Comparison of ENCODE assay signal across 8 cellular contexts in the genomic region with DNA sequence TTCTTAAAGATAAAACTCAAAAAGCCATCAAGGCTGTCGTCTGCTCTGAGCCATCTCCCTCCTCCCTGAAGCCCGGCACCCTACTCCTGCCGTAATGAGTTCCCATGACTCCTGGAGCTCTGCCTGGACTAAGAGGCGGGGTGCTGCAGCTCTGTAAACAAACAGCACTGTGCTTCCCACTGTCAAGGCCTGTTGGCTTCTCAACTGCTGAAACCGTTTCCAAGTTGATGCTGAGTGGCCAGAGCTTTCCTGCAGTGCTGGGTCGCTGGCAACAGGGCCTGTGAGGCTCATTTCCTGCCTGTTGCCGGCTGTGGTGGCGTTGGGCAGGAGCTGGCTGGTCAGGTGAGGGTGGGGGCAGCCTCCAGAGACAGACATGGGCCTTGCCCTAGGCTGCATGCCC. TPM values are rescaled to one million over a fixed set of nuclear protein-coding genes. Genes with fewer than 3 reads are reported as not detected.
DNase-seq lines count a peak whose midpoint lies in the region; ATAC-seq, FAIRE-seq and TF ChIP-seq lines count a peak whose summit lies in the region.

No MANE protein-coding gene starts in this region.

- H3K9me3 ChIP-seq in body of pancreas (no peaks in the 10 kb centered on the region), HepG2 (ENCODE audit: low read length) (no peaks in the 10 kb centered on the region), transverse colon (no peaks in the 10 kb centered on the region)

- intact Hi-C loops in body of pancreas (cut with DNase I) (loop anchor here (10.0 kb wide), 1 partner anchor 100 kb away; no protein-coding TSS in a partner anchor), HepG2 (cut with micrococcal nuclease; ENCODE audit: unreplicated experiment) (loop anchor here (5.0 kb wide), 2 partner anchors 43 to 213 kb away; no protein-coding TSS in a partner anchor), transverse colon (cut with DNase I; ENCODE audit: low total_unique reads) (loop anchor here (10.0 kb wide), 1 partner anchor 50 kb away; no protein-coding TSS in a partner anchor)

- no peaks in the 10 kb centered on the region for H3K27me3 Mint-ChIP-seq in T-helper 2 cell treated with Interferon-gamma antibody and Interleukin-4, amounts not matched to agents 5 μg/mL and 100 μg/mL, for 36 hours (ENCODE audit: low read depth)
- no peaks in the 10 kb centered on the region for H3K27me3 Mint-ChIP-seq in T-cell

- BruUV-seq in HepG2 (replicated peaks; lab: Mats Ljungman, UMichigan), result no TSS peak

- in situ Hi-C loops in HepG2 (cut with HindIII; ENCODE audit: extremely low pct_ligation_motif_present, low pct_unique_long_range_greater_than_20kb) (no loop called here), transverse colon (cut with MboI; ENCODE audit: low pct_ligation_motif_present in 1 of 4, low pct_unique_long_range_greater_than_20kb in 1 of 4, low sequenced_read_pairs in 3 of 4) (loop anchor here (25.0 kb wide), 3 partner anchors 123 to 398 kb away; a partner anchor contains a TSS)

- DNase-seq in T-helper 2 cell treated with Interferon-gamma antibody and Interleukin-4, amounts not matched to agents 5 μg/mL and 100 μg/mL, for 36 hours (ENCODE audit: low spot score), result no peak
- DNase-seq in T-helper 2 cell, result no peak
- DNase-seq in body of pancreas, result peak; percentile 73 to 92 (median 88)
- DNase-seq in HepG2 (ENCODE audit: low spot score), result peak; percentile 80
- DNase-seq in transverse colon, result peak; percentile 79
- DNase-seq in NCI-H748 treated with DMSO at 0.1 percent for 48 hours (lab: John Stamatoyannopoulos, UW), result no peak
- DNase-seq in T-cell, result no peak
- no peak for DNase-seq in erythroblast (lab: John Stamatoyannopoulos, UW)

- no peak for TF ChIP-seq EP300 in HepG2 (IDR thresholded peaks at IDR 0.05; ENCODE audit: low read depth in 2 of 2, low read length in 2 of 2)
- no peak for TF ChIP-seq EP300 in HepG2 (CRISPR knock-in tag; IDR thresholded peaks at IDR 0.05; ENCODE audit: borderline replicate concordance)
- no peak for TF ChIP-seq EP300 in transverse colon (IDR thresholded peaks at IDR 0.05; ENCODE audit: low read depth)

- CTCF ChIA-PET in HepG2 (lab: Yijun Ruan, JAX; ENCODE audit: low intra/inter-chr PET ratio, low total read pairs) (no interaction called here), T-cell (lab: Charles Lee) (no interaction called here)

- peaks cover 16% of the 10 kb centered on the region for H3K79me2 ChIP-seq in HepG2 (ENCODE audit: insufficient read depth, low read length)

- ATAC-seq in body of pancreas, result peak; percentile 62
- peak; percentile 49 for ATAC-seq in HepG2
- ATAC-seq in T-cell (replicated peaks in 1 of 4), result no peak

- H3K4me3 ChIP-seq in body of pancreas (no peak overlapping the region), HepG2 (replicated peaks in 1 of 3; ENCODE audit: insufficient read depth in 1 of 3, low read depth in 2 of 3, low read length in 3 of 3) (no peak overlapping the region), transverse colon (no peak overlapping the region)

- H3K4me2 ChIP-seq in HepG2 (ENCODE audit: low read depth, low read length), result no peak overlapping the region

- H3K27ac ChIP-seq in body of pancreas (peak overlapping the region; percentile 71 to 89 (median 77)), HepG2 (ENCODE audit: extremely low read length, insufficient read depth, low read length) (peak overlapping the region; percentile 36), transverse colon (peak overlapping the region; percentile 78 to 94 (median 80))

- no peaks in the 10 kb centered on the region for H3K27me3 ChIP-seq in body of pancreas
- H3K27me3 ChIP-seq in HepG2 (ENCODE audit: control insufficient read depth in 1 of 2, insufficient read depth in 2 of 2, low read length in 2 of 2), result no peaks in the 10 kb centered on the region
- H3K27me3 ChIP-seq in transverse colon, result no peaks in the 10 kb centered on the region

- H3K36me3 ChIP-seq in body of pancreas (replicated peaks in 1 of 2; ENCODE audit: insufficient read depth in 1 of 2, low read depth in 2 of 2), result peaks cover 0 to 8% of the 10 kb centered on the region in 2 donors
- H3K36me3 ChIP-seq in HepG2 (replicated peaks in 1 of 2; ENCODE audit: control insufficient read depth in 1 of 2, insufficient read depth in 2 of 2, low read length in 2 of 2), result peaks cover 18 to 39% of the 10 kb centered on the region in 2 experiments
- H3K36me3 ChIP-seq in transverse colon, result peaks cover 0 to 6% (median 0%) of the 10 kb centered on the region in 4 donors

- TF ChIP-seq CTCF in body of pancreas (IDR thresholded peaks at IDR 0.05) (no peak), HepG2 (CRISPR knock-in tag; IDR thresholded peaks at IDR 0.05) (no peak), transverse colon (IDR thresholded peaks at IDR 0.05) (no peak)

- peaks cover 66% of the 10 kb centered on the region for H3K4me1 ChIP-seq in body of pancreas
- peaks cover 50% of the 10 kb centered on the region for H3K4me1 ChIP-seq in HepG2 (ENCODE audit: insufficient read depth, low read length)
- peaks cover 43 to 61% (median 50%) of the 10 kb centered on the region in 4 donors for H3K4me1 ChIP-seq in transverse colon

- H2AFZ ChIP-seq in HepG2 (ENCODE audit: low read length), result no peak overlapping the region

- POLR2A ChIA-PET in HepG2 (lab: Yijun Ruan, JAX), result interaction anchor here (1.0 to 1.4 kb wide), 2 partner anchors 107 to 124 kb away, joined by 3 read pairs; a partner anchor contains a TSS
- POLR2A ChIA-PET in T-cell (lab: Charles Lee), result no interaction called here

- TF ChIP-seq POLR2A in body of pancreas (IDR thresholded peaks at IDR 0.05) (peak in 2 of 3 donors; percentile 37 to 42), HepG2 (IDR thresholded peaks at IDR 0.05; ENCODE audit: insufficient read depth in 1 of 2, low read depth in 2 of 2, low read length in 2 of 2) (no peak), transverse colon (IDR thresholded peaks at IDR 0.05) (no peak), erythroblast (IDR thresholded peaks at IDR 0.05; ENCODE audit: low read length) (no peak)

- WGBS in body of pancreas, 2 donors, result 0 to 2% methylated on average over 1 to 8 of the region's 8 CpGs
- WGBS in HepG2 (ENCODE audit: low lambda C conversion rate), result 23% methylated on average over 4 of the region's 8 CpGs
- WGBS in transverse colon (ENCODE audit: low coverage in 1 of 2), 2 donors, result 16% methylated on average over 8 of the region's 8 CpGs; no CpG with 5 or more reads in 1 of the 2 donors

- H4K20me1 ChIP-seq in HepG2 (ENCODE audit: insufficient read depth, low read length), result peaks cover 24% of the 10 kb centered on the region; the same call in 1 of the 2 replicates

- no peak overlapping the region for H3K9ac ChIP-seq in HepG2 (ENCODE audit: insufficient read depth, low read depth, low read length)

- H3K4me1 Mint-ChIP-seq in T-helper 2 cell treated with Interferon-gamma antibody and Interleukin-4, amounts not matched to agents 5 μg/mL and 100 μg/mL, for 36 hours (ENCODE audit: low read depth), result peaks cover 11% of the 10 kb centered on the region
- H3K4me1 Mint-ChIP-seq in T-cell, result peaks cover 0 to 17% (median 2%) of the 10 kb centered on the region in 3 donors

- H3K4me3 Mint-ChIP-seq in T-helper 2 cell treated with Interferon-gamma antibody and Interleukin-4, amounts not matched to agents 5 μg/mL and 100 μg/mL, for 36 hours, result no peak overlapping the region
- H3K4me3 Mint-ChIP-seq in T-cell, result no peak overlapping the region

- no peaks in the 10 kb centered on the region for H3K9me3 Mint-ChIP-seq in T-helper 2 cell treated with Interferon-gamma antibody and Interleukin-4, amounts not matched to agents 5 μg/mL and 100 μg/mL, for 36 hours
- no peaks in the 10 kb centered on the region for H3K9me3 Mint-ChIP-seq in T-cell

- peak; percentile 81 for FAIRE-seq in HepG2 (lab: Jason Lieb, UNC)

- peaks cover 21% of the 10 kb centered on the region for H3K36me3 Mint-ChIP-seq in T-helper 2 cell treated with Interferon-gamma antibody and Interleukin-4, amounts not matched to agents 5 μg/mL and 100 μg/mL, for 36 hours (ENCODE audit: low read depth)
- H3K36me3 Mint-ChIP-seq in T-cell, result peaks cover 28% of the 10 kb centered on the region

- H3K27ac Mint-ChIP-seq in T-helper 2 cell treated with Interferon-gamma antibody and Interleukin-4, amounts not matched to agents 5 μg/mL and 100 μg/mL, for 36 hours, result peak overlapping the region; percentile 57
- peak overlapping the region in 1 of 2 donors; percentile 28 for H3K27ac Mint-ChIP-seq in T-cell

- TF ChIP-seq RAD21 in HepG2 (CRISPR knock-in tag; IDR thresholded peaks at IDR 0.05), result no peak

RNA-seq across cellular contexts. Expression of a gene that starts 26.7 kb away (rescaled TPM):
- 10 to 100 TPM; 52.7 to 72.8 TPM for total RNA-seq in body of pancreas
- 29.4 and 48.5 TPM in 2 replicates for total RNA-seq in HepG2 (2016; rRNA removed; fragmentation: Illumina TruSeq; extraction: Trizol)
- total RNA-seq in HepG2 (2016; cell fraction: cytosol; rRNA removed; fragmentation: Illumina TruSeq; extraction: Trizol; ENCODE audit: low read depth), result 8.4 and 10.1 TPM in 2 replicates
- 29.3 and 46.4 TPM in 2 replicates for total RNA-seq in HepG2 (2016; cell fraction: insoluble cytoplasmic fraction; rRNA removed; fragmentation: Illumina TruSeq; extraction: Trizol)
- 16.0 and 18.7 TPM in 2 replicates for total RNA-seq in HepG2 (2016; cell fraction: membrane; rRNA removed; fragmentation: Illumina TruSeq; extraction: Trizol)
- 33.6 and 37.4 TPM in 2 replicates for total RNA-seq in HepG2 (2016; cell fraction: nucleus; rRNA removed; fragmentation: Illumina TruSeq; extraction: Trizol)
- 29.6 and 36.5 TPM in 2 replicates for polyA plus RNA-seq in HepG2 (2011; rRNA removed)
- polyA plus RNA-seq in HepG2 (2011; cell fraction: cytosol; rRNA removed), result 14.0 and 25.3 TPM in 2 replicates
- 246 and 367 TPM in 2 replicates for polyA plus RNA-seq in HepG2 (2011; cell fraction: nucleus; rRNA removed)
- 32.5 and 49.8 TPM in 2 replicates for polyA plus RNA-seq in HepG2 (2012)
- polyA plus RNA-seq in HepG2 (2016; cell fraction: cytosol; fragmentation: Illumina TruSeq; extraction: Trizol; ENCODE audit: low read depth), result 16.0 and 16.5 TPM in 2 replicates
- polyA plus RNA-seq in HepG2 (2016; cell fraction: insoluble cytoplasmic fraction; fragmentation: Illumina TruSeq; extraction: Trizol; ENCODE audit: low read depth), result 44.6 and 57.4 TPM in 2 replicates
- 18.1 and 22.4 TPM in 2 replicates for polyA plus RNA-seq in HepG2 (2016; cell fraction: membrane; fragmentation: Illumina TruSeq; extraction: Trizol; ENCODE audit: low read depth)
- polyA plus RNA-seq in HepG2 (2016; cell fraction: nucleus; fragmentation: Illumina TruSeq; extraction: Trizol; ENCODE audit: insufficient read depth, low read depth), result 103 and 119 TPM in 2 replicates
- polyA minus RNA-seq in HepG2 (2011; rRNA and poly(A)+ RNA removed; ENCODE audit: low replicate concordance), result 1.3 and 50.2 TPM in 2 replicates
- polyA minus RNA-seq in HepG2 (2011; cell fraction: cytosol; rRNA and poly(A)+ RNA removed), result 20.4 and 29.0 TPM in 2 replicates
- 13.3 and 14.3 TPM in 2 replicates for polyA minus RNA-seq in HepG2 (2011; cell fraction: nucleus; rRNA and poly(A)+ RNA removed)
- total RNA-seq in transverse colon, result 10 to 100 TPM in 2 of 4 donors, 1 to 10 TPM in 2; 3.0 to 15.1 (median 8.8) TPM
- total RNA-seq in T-cell, result 10 to 100 TPM; 38.3 to 59.8 (median 55.0) TPM

RNA-seq across cellular contexts. Expression of a gene that starts 45.4 kb away (rescaled TPM):
- 10 to 100 TPM; 50.1 to 63.9 TPM for total RNA-seq in body of pancreas
- 19.3 and 39.5 TPM in 2 replicates for total RNA-seq in HepG2 (2016; rRNA removed; fragmentation: Illumina TruSeq; extraction: Trizol)
- total RNA-seq in HepG2 (2016; cell fraction: cytosol; rRNA removed; fragmentation: Illumina TruSeq; extraction: Trizol; ENCODE audit: low read depth), result 95.2 and 104 TPM in 2 replicates
- 14.4 and 39.0 TPM in 2 replicates for total RNA-seq in HepG2 (2016; cell fraction: insoluble cytoplasmic fraction; rRNA removed; fragmentation: Illumina TruSeq; extraction: Trizol)
- total RNA-seq in HepG2 (2016; cell fraction: membrane; rRNA removed; fragmentation: Illumina TruSeq; extraction: Trizol), result 103 and 124 TPM in 2 replicates
- total RNA-seq in HepG2 (2016; cell fraction: nucleus; rRNA removed; fragmentation: Illumina TruSeq; extraction: Trizol), result 26.9 and 35.1 TPM in 2 replicates
- 20.8 and 33.4 TPM in 2 replicates for polyA plus RNA-seq in HepG2 (2011; rRNA removed)
- polyA plus RNA-seq in HepG2 (2011; cell fraction: cytosol; rRNA removed), result 11.6 and 28.6 TPM in 2 replicates
- polyA plus RNA-seq in HepG2 (2011; cell fraction: nucleus; rRNA removed), result 200 and 290 TPM in 2 replicates
- polyA plus RNA-seq in HepG2 (2012), result 18.2 and 31.6 TPM in 2 replicates
- 133 and 147 TPM in 2 replicates for polyA plus RNA-seq in HepG2 (2016; cell fraction: cytosol; fragmentation: Illumina TruSeq; extraction: Trizol; ENCODE audit: low read depth)
- polyA plus RNA-seq in HepG2 (2016; cell fraction: insoluble cytoplasmic fraction; fragmentation: Illumina TruSeq; extraction: Trizol; ENCODE audit: low read depth), result 34.3 and 41.3 TPM in 2 replicates
- 147 and 152 TPM in 2 replicates for polyA plus RNA-seq in HepG2 (2016; cell fraction: membrane; fragmentation: Illumina TruSeq; extraction: Trizol; ENCODE audit: low read depth)
- 117 and 122 TPM in 2 replicates for polyA plus RNA-seq in HepG2 (2016; cell fraction: nucleus; fragmentation: Illumina TruSeq; extraction: Trizol; ENCODE audit: insufficient read depth, low read depth)
- polyA minus RNA-seq in HepG2 (2011; rRNA and poly(A)+ RNA removed; ENCODE audit: low replicate concordance), result 10.3 and 12.3 TPM in 2 replicates
- 12.0 and 13.9 TPM in 2 replicates for polyA minus RNA-seq in HepG2 (2011; cell fraction: cytosol; rRNA and poly(A)+ RNA removed)
- polyA minus RNA-seq in HepG2 (2011; cell fraction: nucleus; rRNA and poly(A)+ RNA removed), result 20.1 and 21.6 TPM in 2 replicates
- total RNA-seq in transverse colon, result 10 to 100 TPM in 3 of 4 donors, 1 to 10 TPM in 1; 9.4 to 40.4 (median 32.2) TPM
- 100 to 1,000 TPM in 4 of 5 donors, 10 to 100 TPM in 1; 71.3 to 127 (median 102) TPM for total RNA-seq in T-cell

RNA-seq across cellular contexts. Expression of a gene that starts 57.2 kb away (rescaled TPM):
- total RNA-seq in body of pancreas (10 to 100 TPM; 12.5 to 14.2 TPM), HepG2 (2016; rRNA removed; fragmentation: Illumina TruSeq; extraction: Trizol) (3.2 and 3.7 TPM in 2 replicates), transverse colon (10 to 100 TPM; 16.2 to 72.2 (median 18.0) TPM), T-cell (10 to 100 TPM; 27.2 to 46.4 (median 33.4) TPM)
- total RNA-seq in HepG2 (2016; cell fraction: cytosol; rRNA removed; fragmentation: Illumina TruSeq; extraction: Trizol; ENCODE audit: low read depth), result 0.71 and 1.1 TPM in 2 replicates
- 2.7 and 4.1 TPM in 2 replicates for total RNA-seq in HepG2 (2016; cell fraction: insoluble cytoplasmic fraction; rRNA removed; fragmentation: Illumina TruSeq; extraction: Trizol)
- total RNA-seq in HepG2 (2016; cell fraction: membrane; rRNA removed; fragmentation: Illumina TruSeq; extraction: Trizol), result 2.3 and 2.5 TPM in 2 replicates
- total RNA-seq in HepG2 (2016; cell fraction: nucleus; rRNA removed; fragmentation: Illumina TruSeq; extraction: Trizol), result 3.3 and 4.8 TPM in 2 replicates
- polyA plus RNA-seq in HepG2 (2011; rRNA removed), result 5.4 and 5.8 TPM in 2 replicates
- 3.2 and 4.3 TPM in 2 replicates for polyA plus RNA-seq in HepG2 (2011; cell fraction: cytosol; rRNA removed)
- 27.1 and 34.7 TPM in 2 replicates for polyA plus RNA-seq in HepG2 (2011; cell fraction: nucleus; rRNA removed)
- polyA plus RNA-seq in HepG2 (2012), result 7.1 TPM in 2 replicates
- 0.20 and 0.33 TPM in 2 replicates for polyA plus RNA-seq in HepG2 (2016; cell fraction: cytosol; fragmentation: Illumina TruSeq; extraction: Trizol; ENCODE audit: low read depth)
- polyA plus RNA-seq in HepG2 (2016; cell fraction: insoluble cytoplasmic fraction; fragmentation: Illumina TruSeq; extraction: Trizol; ENCODE audit: low read depth), result 3.1 and 4.0 TPM in 2 replicates
- 1.0 and 1.1 TPM in 2 replicates for polyA plus RNA-seq in HepG2 (2016; cell fraction: membrane; fragmentation: Illumina TruSeq; extraction: Trizol; ENCODE audit: low read depth)
- polyA plus RNA-seq in HepG2 (2016; cell fraction: nucleus; fragmentation: Illumina TruSeq; extraction: Trizol; ENCODE audit: insufficient read depth, low read depth), result 5.1 and 5.2 TPM in 2 replicates
- polyA minus RNA-seq in HepG2 (2011; rRNA and poly(A)+ RNA removed; ENCODE audit: low replicate concordance), result 6.3 and 17.2 TPM in 2 replicates
- polyA minus RNA-seq in HepG2 (2011; cell fraction: cytosol; rRNA and poly(A)+ RNA removed), result 6.0 and 8.8 TPM in 2 replicates
- 12.9 and 14.3 TPM in 2 replicates for polyA minus RNA-seq in HepG2 (2011; cell fraction: nucleus; rRNA and poly(A)+ RNA removed)

Comparison
In these comparisons a context has a peak if more than half of its experiments do, and no peak if none do; other contexts are left out.
1. DNase-seq: peak in body of pancreas (4 of 4), HepG2 (single experiment) and transverse colon (single experiment); none in T-helper 2 cell treated with Interferon-gamma antibody and Interleukin-4, amounts not matched to agents 5 μg/mL and 100 μg/mL, for 36 hours (single experiment), T-helper 2 cell (0 of 5), NCI-H748 treated with DMSO at 0.1 percent for 48 hours (single experiment), T-cell (0 of 34) and erythroblast (0 of 2).
2. ATAC-seq: peak in body of pancreas (single experiment) and HepG2 (single experiment); none in T-cell (0 of 4).
3. POLR2A ChIP-seq: peak in body of pancreas (2 of 3); none in HepG2 (0 of 2), transverse colon (single experiment) and erythroblast (single experiment).
4. Peak in every context shown above with its lines, with median percentiles within 50 percentile points of each other: H3K27ac ChIP-seq.